In genomic region chr14:59481407-59482119, GRCh38 we compare ENCODE assay signal across 9 cellular contexts. TPM values are rescaled to one million over a fixed set of nuclear protein-coding genes. Genes with fewer than 3 reads are reported as not detected.
DNase-seq lines count a peak whose midpoint lies in the region; ATAC-seq, FAIRE-seq and TF ChIP-seq lines count a peak whose summit lies in the region.
"Had no signal": no experiment of that assay in that cellular context is flagged by ENCODE, and none has a peak within 500 bp of the region (broad histone marks: within the 10 kb centered on the region; RNA-seq: fewer than 3 reads in every experiment).

No MANE protein-coding gene starts in this region.

- no peak for TF ChIP-seq CTCF in chondrocyte (IDR thresholded peaks at IDR 0.05)
- no peak for TF ChIP-seq CTCF in nephron progenitor cell (IDR thresholded peaks at IDR 0.05)
- no peak for TF ChIP-seq CTCF in GM20000 (IDR thresholded peaks at IDR 0.05; ENCODE audit: extremely low read depth, missing control alignments)

- H3K27ac ChIP-seq in BLaER1 treated with 17β-estradiol and CSF1 and Interleukin-3, amounts not matched to agents 10 nM and 100 nM: peak overlapping the region in 1 of 11 experiments; percentile 92; a peak in 1 of 22 replicates

- H3K36me3 Mint-ChIP-seq in chondrocyte (ENCODE audit: low read depth) (peaks cover 8% of the 10 kb centered on the region), nephron progenitor cell (ENCODE audit: low read depth) (peaks cover 18% of the 10 kb centered on the region)

- no peak for ATAC-seq in HG02970 (IDR thresholded peaks at IDR 0.05; ENCODE audit: low FRiP score, unreplicated experiment)

- no peaks in the 10 kb centered on the region for H3K9me3 ChIP-seq in BLaER1 treated with 17β-estradiol and CSF1 and Interleukin-3, amounts not matched to agents 10 nM and 100 nM (replicated peaks in 1 of 11)

- H4K20me1 ChIP-seq in BLaER1 treated with 17β-estradiol and CSF1 and Interleukin-3, amounts not matched to agents 10 nM and 100 nM: peaks cover 0 to 30% (median 9%) of the 10 kb centered on the region in 11 experiments; a peak in 14 of 22 replicates

- peak overlapping the region; percentile 97 for H3K27ac Mint-ChIP-seq in chondrocyte (ENCODE audit: unreplicated experiment)
- H3K27ac Mint-ChIP-seq in nephron progenitor cell: no peak overlapping the region

- no peak for FAIRE-seq in GM12892 (lab: Jason Lieb, UNC)

- H3K36me3 ChIP-seq in BLaER1 treated with 17β-estradiol and CSF1 and Interleukin-3, amounts not matched to agents 10 nM and 100 nM: peaks cover 11 to 24% (median 20%) of the 10 kb centered on the region in 11 experiments; a peak in 20 of 22 replicates

- H3K4me1 Mint-ChIP-seq in chondrocyte (ENCODE audit: low read depth) (peaks cover 55% of the 10 kb centered on the region), nephron progenitor cell (peaks cover 61% of the 10 kb centered on the region)

- H3K4me3 Mint-ChIP-seq in chondrocyte (ENCODE audit: unreplicated experiment) (peak overlapping the region; percentile 94), nephron progenitor cell (peak overlapping the region; percentile 96)

- H3K9ac ChIP-seq in BLaER1 treated with 17β-estradiol and CSF1 and Interleukin-3, amounts not matched to agents 10 nM and 100 nM: no peak overlapping the region

- H3K27me3 Mint-ChIP-seq in chondrocyte (ENCODE audit: low read depth) (no peaks in the 10 kb centered on the region), nephron progenitor cell (ENCODE audit: low read depth, poor library complexity) (no peaks in the 10 kb centered on the region)

- no peaks in the 10 kb centered on the region for H3K9me3 Mint-ChIP-seq in chondrocyte (ENCODE audit: low read depth)
- no peaks in the 10 kb centered on the region for H3K9me3 Mint-ChIP-seq in nephron progenitor cell

- peak overlapping the region in 3 of 10 experiments; percentile 79 to 89 (median 80); a peak in 3 of 20 replicates for H3K4me3 ChIP-seq in BLaER1 treated with 17β-estradiol and CSF1 and Interleukin-3, amounts not matched to agents 10 nM and 100 nM

- no peaks in the 10 kb centered on the region for H3K27me3 ChIP-seq in BLaER1 treated with 17β-estradiol and CSF1 and Interleukin-3, amounts not matched to agents 10 nM and 100 nM

- peak; percentile 75 for DNase-seq in LHCN-M2 (ENCODE audit: low read depth)
- no peak for DNase-seq in chondrocyte (ENCODE audit: low spot score)
- DNase-seq in nephron progenitor cell: no peak
- no peak for DNase-seq in GM20000 (ENCODE audit: low spot score)
- DNase-seq in GM12892 (ENCODE audit: insufficient read length): no peak
- no peak for DNase-seq in RPMI8226
- DNase-seq: activated CD4-positive, alpha-beta T cell treated with anti-CD3 and anti-CD28 coated beads, Interleukin-2, amount 50 U/mL, for 4 hours had no signal

- H3K4me2 ChIP-seq in BLaER1 treated with 17β-estradiol and CSF1 and Interleukin-3, amounts not matched to agents 10 nM and 100 nM: peak overlapping the region; percentile 85 to 99 (median 97)

- peaks cover 41 to 55% (median 52%) of the 10 kb centered on the region in 10 experiments for H3K4me1 ChIP-seq in BLaER1 treated with 17β-estradiol and CSF1 and Interleukin-3, amounts not matched to agents 10 nM and 100 nM

- no peak for TF ChIP-seq POLR2A in GM12892 (IDR thresholded peaks at IDR 0.05; ENCODE audit: low read depth, low read length)

RNA-seq across cellular contexts. Expression of gene L3HYPDH, which starts 2.6 kb away (rescaled TPM):
- 39.6 and 41.6 TPM in 2 replicates for total RNA-seq in LHCN-M2 (2014; rRNA removed)
- polyA plus RNA-seq in LHCN-M2 (2012): 16.0 TPM
- 35.3 to 56.6 TPM (median 39.1 TPM) in 3 replicates for total RNA-seq in chondrocyte
- 17.9 TPM for polyA plus RNA-seq in GM12892 (2012; ENCODE audit: missing spikeins)

RNA-seq across cellular contexts. Expression of gene JKAMP, which starts 2.8 kb away (rescaled TPM):
- 120 and 141 TPM in 2 replicates for total RNA-seq in LHCN-M2 (2014; rRNA removed)
- 45.2 TPM for polyA plus RNA-seq in LHCN-M2 (2012)
- 45.5 to 48.6 TPM (median 48.3 TPM) in 3 replicates for total RNA-seq in chondrocyte
- 31.4 TPM for polyA plus RNA-seq in GM12892 (2012; ENCODE audit: missing spikeins)

RNA-seq across cellular contexts. Expression of gene GPR135, which starts 16.4 kb away (rescaled TPM):
- total RNA-seq in LHCN-M2 (2014; rRNA removed) (2.5 and 3.0 TPM in 2 replicates), chondrocyte (4.0 to 8.9 TPM (median 4.8 TPM) in 3 replicates)
- polyA plus RNA-seq in LHCN-M2 (2012): 0.79 TPM
- 0.30 TPM for polyA plus RNA-seq in GM12892 (2012; ENCODE audit: missing spikeins)
